ENCODE assay signal across 8 cellular contexts in the genomic region with DNA sequence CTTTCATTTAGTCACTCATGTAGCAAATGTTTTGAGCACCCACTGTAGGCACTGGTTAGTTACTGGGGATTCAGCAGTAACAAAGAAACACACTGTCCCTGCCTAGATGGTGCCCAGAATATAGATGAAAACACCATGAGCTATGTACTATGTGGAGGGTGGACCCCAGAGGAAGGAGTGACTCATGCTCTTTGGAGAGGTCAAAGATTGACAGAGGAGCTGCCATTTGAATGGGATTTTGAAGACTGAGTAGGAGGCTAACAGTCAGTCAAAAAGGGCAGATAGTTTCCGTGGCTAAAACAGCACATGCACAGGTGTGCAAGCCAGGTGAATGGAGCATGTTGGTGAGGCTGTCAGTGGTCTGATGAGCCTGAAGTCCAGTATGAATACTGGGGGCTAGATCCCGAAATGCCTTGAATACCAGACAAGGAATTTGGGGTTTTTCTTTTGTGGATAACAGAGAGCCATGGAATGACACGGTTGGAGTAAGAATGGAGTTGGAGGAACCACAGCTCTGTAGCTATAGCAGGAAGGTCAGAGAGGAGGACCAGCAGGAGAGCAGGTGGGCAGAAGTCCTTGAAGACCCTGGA. TPM values are rescaled to one million over a fixed set of nuclear protein-coding genes. Genes with fewer than 3 reads are reported as not detected.
DNase-seq lines count a peak whose midpoint lies in the region; ATAC-seq, FAIRE-seq and TF ChIP-seq lines count a peak whose summit lies in the region.

No MANE protein-coding gene starts in this region.

- H3K27ac ChIP-seq in A549: no peak overlapping the region
- peak overlapping the region in 5 of 8 donors; percentile 8 to 91 (median 60) for H3K27ac ChIP-seq in spleen
- H3K27ac ChIP-seq in pancreas: no peak overlapping the region

- CTCF ChIA-PET in A549 (lab: Yijun Ruan, JAX): interaction anchor here (0.6 kb wide), 1 partner anchor 731 kb away, joined by 3 read pairs; no protein-coding TSS in a partner anchor

- H3K4me3 Mint-ChIP-seq in activated naive CD8-positive, alpha-beta T cell treated with anti-CD3 and anti-CD28 coated beads for 36 hours: peak overlapping the region; percentile 98

- WGBS in A549 (ENCODE audit: missing lambda C conversion rate): 28% methylated on average over 3 of the region's 3 CpGs
- 56 to 78% (median 61%) methylated on average over 3 of the region's 3 CpGs for WGBS in spleen, 5 donors
- WGBS in pancreas, 2 donors: 43 to 65% methylated on average over 3 of the region's 3 CpGs

- no peak for FAIRE-seq in A549 (lab: Jason Lieb, UNC)
- FAIRE-seq in pancreas (lab: Jason Lieb, UNC): no peak

- no peaks in the 10 kb centered on the region for H3K27me3 Mint-ChIP-seq in activated naive CD8-positive, alpha-beta T cell treated with anti-CD3 and anti-CD28 coated beads for 36 hours

- H3K4me3 ChIP-seq in A549 (no peak overlapping the region), spleen (no peak overlapping the region), pancreas (no peak overlapping the region)

- H3K9me3 Mint-ChIP-seq in activated naive CD8-positive, alpha-beta T cell treated with anti-CD3 and anti-CD28 coated beads for 36 hours: peaks cover 24% of the 10 kb centered on the region

- TF ChIP-seq EP300 in A549 (IDR thresholded peaks at IDR 0.05): no peak

- POLR2A ChIA-PET in A549 (lab: Yijun Ruan, JAX): interaction anchor here (1.3 kb wide), 1 partner anchor 204 kb away, joined by 3 read pairs; the partner anchor contains the start of gene KDM8

- H3K27me3 ChIP-seq in spleen (replicated peaks in 1 of 7) (peaks cover 0 to 20% (median 0%) of the 10 kb centered on the region in 7 donors), pancreas (peaks cover 0 to 7% (median 0%) of the 10 kb centered on the region in 4 donors)

- TF ChIP-seq RAD21 in A549 (conservative IDR thresholded peaks at IDR 0.05 in 1 of 2, IDR thresholded peaks at IDR 0.05 in 1 of 2): no peak

- no peak for TF ChIP-seq CTCF in A549 (IDR thresholded peaks at IDR 0.05)
- TF ChIP-seq CTCF in spleen (IDR thresholded peaks at IDR 0.05 in 8 of 11, conservative IDR thresholded peaks at IDR 0.05 in 3 of 11): no peak
- TF ChIP-seq CTCF in GM10266 (IDR thresholded peaks at IDR 0.05; ENCODE audit: control insufficient read depth, insufficient read depth, low read depth, missing control alignments): no peak
- TF ChIP-seq CTCF in pancreas (IDR thresholded peaks at IDR 0.05): no peak

- H3K4me2 ChIP-seq in A549: no peak overlapping the region

- H3K9me3 ChIP-seq in A549 (peaks cover 10% of the 10 kb centered on the region; the same call in 2 of the 3 replicates), spleen (peaks cover 0 to 3% (median 0%) of the 10 kb centered on the region in 8 donors), pancreas (no peaks in the 10 kb centered on the region)

- H3K4me1 ChIP-seq in A549 (peaks cover 4% of the 10 kb centered on the region; the same call in 1 of the 3 replicates), spleen (peaks cover 20 to 97% (median 61%) of the 10 kb centered on the region in 6 donors), pancreas (no peaks in the 10 kb centered on the region)

- intact Hi-C loops in spleen (cut with DNase I; ENCODE audit: low total_unique reads) (no loop called here), pancreas (cut with DNase I) (no loop called here)

- peak overlapping the region; percentile 98 for H3K27ac Mint-ChIP-seq in activated naive CD8-positive, alpha-beta T cell treated with anti-CD3 and anti-CD28 coated beads for 36 hours

- peaks cover 65% of the 10 kb centered on the region for H3K4me1 Mint-ChIP-seq in activated naive CD8-positive, alpha-beta T cell treated with anti-CD3 and anti-CD28 coated beads for 36 hours

- H3K36me3 Mint-ChIP-seq in activated naive CD8-positive, alpha-beta T cell treated with anti-CD3 and anti-CD28 coated beads for 36 hours: peaks cover 94% of the 10 kb centered on the region

- H3K36me3 ChIP-seq in spleen (no peaks in the 10 kb centered on the region), pancreas (no peaks in the 10 kb centered on the region)

- no peak for DNase-seq in A549 (ENCODE audit: low read depth in 1 of 2, low spot score in 1 of 2)
- DNase-seq in activated naive CD8-positive, alpha-beta T cell treated with anti-CD3 and anti-CD28 coated beads for 36 hours: peak; percentile 69
- no peak for DNase-seq in spleen
- no peak for DNase-seq in GM10266 (ENCODE audit: extremely low spot score)
- DNase-seq in pancreas: no peak

- TF ChIP-seq POLR2A in A549 (IDR thresholded peaks at IDR 0.05; ENCODE audit: low read length): no peak
- TF ChIP-seq POLR2A in spleen (IDR thresholded peaks at IDR 0.05): no peak

- ATAC-seq in A549 (peak; percentile 47 to 71; a peak in 4 of 6 replicates), GM19043 (IDR thresholded peaks at IDR 0.05; ENCODE audit: low read depth, unreplicated experiment) (peak; percentile 38), HG03565 (IDR thresholded peaks at IDR 0.05; ENCODE audit: unreplicated experiment) (peak; percentile 35), pancreas (no peak), HG03135 (IDR thresholded peaks at IDR 0.05; ENCODE audit: unreplicated experiment) (no peak)

TF ChIP-seq in A549, 52 proteins besides CTCF, POLR2A, EP300 and RAD21:
- TF ChIP-seq JUNB (IDR thresholded peaks at IDR 0.05) (no peak), EHF (CRISPR knock-in tag; IDR thresholded peaks at IDR 0.05) (no peak), HDAC2 (IDR thresholded peaks at IDR 0.05) (no peak)

RNA-seq across cellular contexts. Expression of gene IL21R, which starts 6.1 kb away (rescaled TPM):
- polyA plus RNA-seq in A549 (2011; rRNA removed): 0.07 and 0.09 TPM in 2 replicates
- 0.04 and 0.07 TPM in 2 replicates for polyA plus RNA-seq in A549 (2012; cell fraction: cytosol; rRNA removed)
- polyA plus RNA-seq in A549 (2012; cell fraction: nucleus; rRNA removed): 0.04 and 0.10 TPM in 2 replicates
- polyA plus RNA-seq in A549 (2017; fragmentation: RNase III; extraction: RNeasy Plus Mini Kit Qiagen cat#74134 plus additional on column Dnase treatment): 0.04 TPM in 3 replicates
- polyA minus RNA-seq in A549 (2011; rRNA and poly(A)+ RNA removed): 0.10 TPM in 1 of 2 replicates, not detected in the other
- 10 to 100 TPM; 99.3 to 99.5 TPM for total RNA-seq in activated naive CD8-positive, alpha-beta T cell treated with anti-CD3 and anti-CD28 coated beads for 36 hours
- 10 to 100 TPM in 6 of 7 donors, 1 to 10 TPM in 1; 8.7 to 19.7 (median 13.0) TPM for total RNA-seq in spleen
- polyA plus RNA-seq in spleen: 1 to 10 TPM; 2.7 to 6.0 (median 3.3) TPM
- under 1 TPM in 4 of 6 donors, not detected in 2; 0.17 to 0.79 (median 0.53) TPM for total RNA-seq in pancreas
- under 1 TPM; 0.08 to 0.09 TPM for polyA plus RNA-seq in pancreas

Comparison
In these comparisons a context has a peak if more than half of its experiments do, and no peak if none do; other contexts are left out.
1. ATAC-seq: peak in A549 (2 of 2), GM19043 (single experiment) and HG03565 (single experiment); none in pancreas (0 of 4) and HG03135 (single experiment).
2. H3K27ac ChIP-seq: peak in spleen (5 of 8); none in A549 (0 of 2) and pancreas (0 of 4).
3. RNA of gene IL21R, which starts 6.1 kb away (total RNA-seq): 99.3 to 99.5 TPM in activated naive CD8-positive, alpha-beta T cell treated with anti-CD3 and anti-CD28 coated beads for 36 hours and 8.7 to 19.7 TPM in spleen; 0.17 to 0.79 TPM in pancreas; every median in the first group is over 4 times any median in the second.